ENCODE assay signal across 8 cellular contexts in the genomic region with DNA sequence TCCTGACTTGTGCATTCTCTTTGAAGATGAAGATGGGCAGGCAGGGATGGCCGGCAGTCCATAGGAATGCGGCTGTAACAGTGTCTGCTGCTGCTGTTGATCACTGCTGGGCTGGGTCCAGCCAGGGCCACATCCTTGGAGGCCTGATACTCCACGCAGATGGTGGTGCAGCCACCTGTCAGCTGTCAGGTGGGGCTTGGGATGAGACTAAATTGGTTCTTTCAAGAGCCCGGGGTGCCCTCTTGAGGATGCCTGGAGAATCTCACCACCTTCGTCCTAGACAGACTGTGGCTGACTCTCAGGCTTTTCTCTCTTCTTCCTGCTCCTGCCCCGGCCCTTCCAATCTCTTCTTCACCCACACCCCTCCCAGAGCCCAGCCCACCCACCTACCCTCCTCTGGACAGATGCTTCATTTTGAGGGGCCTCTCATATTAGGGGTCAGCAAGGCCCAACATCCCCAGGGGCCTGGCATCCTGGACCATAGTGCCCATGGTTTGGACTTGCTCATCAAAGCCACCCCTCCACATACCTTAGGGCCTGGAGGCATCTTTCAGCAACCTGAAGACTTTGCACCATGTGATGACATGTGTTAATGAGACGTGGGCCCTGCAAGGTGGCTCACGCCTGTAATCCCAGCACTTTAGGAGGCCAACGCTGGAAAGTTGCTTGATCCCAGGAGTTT. TPM values are rescaled to one million over a fixed set of nuclear protein-coding genes. Genes with fewer than 3 reads are reported as not detected.
DNase-seq lines count a peak whose midpoint lies in the region; ATAC-seq and TF ChIP-seq lines count a peak whose summit lies in the region.

No MANE protein-coding gene starts in this region.

- no peaks in the 10 kb centered on the region for H3K4me1 Mint-ChIP-seq in CD4-positive, alpha-beta T cell (ENCODE audit: low read depth)
- no peaks in the 10 kb centered on the region for H3K4me1 Mint-ChIP-seq in type B pancreatic cell (ENCODE audit: unreplicated experiment)

- peaks cover 5% of the 10 kb centered on the region for H4K20me1 ChIP-seq in osteoblast (ENCODE audit: insufficient read depth, low read length)

- no peaks in the 10 kb centered on the region for H3K27me3 ChIP-seq in CD4-positive, alpha-beta T cell (ENCODE audit: control insufficient read depth, insufficient read depth, low read length)
- peaks cover 0 to 25% (median 0%) of the 10 kb centered on the region in 4 donors for H3K27me3 ChIP-seq in esophagus muscularis mucosa
- H3K27me3 ChIP-seq in osteoblast (ENCODE audit: insufficient read depth, low read length), result peaks cover 28% of the 10 kb centered on the region

- peaks cover 0 to 9% (median 6%) of the 10 kb centered on the region in 4 donors for H3K36me3 ChIP-seq in esophagus muscularis mucosa
- H3K36me3 ChIP-seq in osteoblast (ENCODE audit: insufficient read depth, low read length), result peaks cover 6% of the 10 kb centered on the region

- peak; percentile 66 for TF ChIP-seq CTCF in CD4-positive, alpha-beta T cell (IDR thresholded peaks at IDR 0.05)
- TF ChIP-seq CTCF in esophagus muscularis mucosa (IDR thresholded peaks at IDR 0.05) (peak; percentile 41 to 61 (median 42)), osteoblast (IDR thresholded peaks at IDR 0.05; ENCODE audit: extremely low read depth, low read depth, low read length) (peak; percentile 62), type B pancreatic cell (conservative IDR thresholded peaks at IDR 0.05) (peak; percentile 72)

- TF ChIP-seq EP300 in esophagus muscularis mucosa (IDR thresholded peaks at IDR 0.05), result no peak

- no peaks in the 10 kb centered on the region for H3K9me3 Mint-ChIP-seq in CD4-positive, alpha-beta T cell
- H3K9me3 Mint-ChIP-seq in type B pancreatic cell, result no peaks in the 10 kb centered on the region

- WGBS in esophagus muscularis mucosa, result 28% methylated on average over 9 of the region's 9 CpGs

- intact Hi-C loops in CD4-positive, alpha-beta T cell (cut with DNase I, micrococcal nuclease), result loop anchor here (1.0 to 5.0 kb wide), 5 partner anchors 26 to 138 kb away; no protein-coding TSS in a partner anchor
- intact Hi-C loops in esophagus muscularis mucosa (cut with DNase I), result loop anchor here (10.0 kb wide), 1 partner anchor 138 kb away; no protein-coding TSS in a partner anchor

- ATAC-seq in CD4-positive, alpha-beta T cell (ENCODE audit: poor library complexity), result peak; percentile 97

- no peak overlapping the region for H3K27ac Mint-ChIP-seq in CD4-positive, alpha-beta T cell
- H3K27ac Mint-ChIP-seq in type B pancreatic cell, result no peak overlapping the region

- H2AFZ ChIP-seq in osteoblast (ENCODE audit: low read length), result no peak overlapping the region

- peaks cover 9% of the 10 kb centered on the region for H3K36me3 Mint-ChIP-seq in CD4-positive, alpha-beta T cell (ENCODE audit: low read depth)
- H3K36me3 Mint-ChIP-seq in type B pancreatic cell, result no peaks in the 10 kb centered on the region

- no peaks in the 10 kb centered on the region for H3K79me2 ChIP-seq in osteoblast (ENCODE audit: insufficient read depth, low read length)

- peaks cover 2% of the 10 kb centered on the region for H3K27me3 Mint-ChIP-seq in CD4-positive, alpha-beta T cell
- peaks cover 46% of the 10 kb centered on the region for H3K27me3 Mint-ChIP-seq in type B pancreatic cell

- no peak overlapping the region for H3K27ac ChIP-seq in CD4-positive, alpha-beta T cell (ENCODE audit: low read depth, low read length)
- H3K27ac ChIP-seq in esophagus muscularis mucosa (replicated peaks in 1 of 4) (no peak overlapping the region), osteoblast (ENCODE audit: low read depth, low read length) (no peak overlapping the region)

- DNase-seq in CD4-positive, alpha-beta T cell, result peak; percentile 37 to 60 (median 44)
- DNase-seq in HEK293T (ENCODE audit: extremely low spot score) (peak; percentile 75), NCI-H69 (lab: John Stamatoyannopoulos, UW) (peak; percentile 89), esophagus muscularis mucosa (ENCODE audit: extremely low spot score) (no peak), osteoblast (ENCODE audit: insufficient read length, low spot score, missing footprints) (peak; percentile 90), type B pancreatic cell (ENCODE audit: extremely low spot score, unreplicated experiment) (no peak), cortex of kidney (lab: John Stamatoyannopoulos, UW) (no peak)
- peak; percentile 81 for DNase-seq in activated CD8-positive, alpha-beta memory T cell treated with anti-CD3 and anti-CD28 coated beads for 24 hours

- POLR2A ChIA-PET in CD4-positive, alpha-beta T cell (lab: Charles Lee), result interaction anchor here (0.6 kb wide), 1 partner anchor 60 kb away, joined by 3 read pairs; no protein-coding TSS in a partner anchor
- POLR2A ChIA-PET in HEK293T (lab: Yijun Ruan, JAX), result interaction anchor here (1.3 kb wide), 1 partner anchor 30 kb away, joined by 3 read pairs; no protein-coding TSS in a partner anchor

- CTCF ChIA-PET in CD4-positive, alpha-beta T cell (lab: Charles Lee), result interaction anchor here (0.7 to 1.4 kb wide), 6 partner anchors 12 to 137 kb away, joined by 3 to 4 read pairs (median 3); a partner anchor contains a TSS
- CTCF ChIA-PET in HEK293T (lab: Yijun Ruan, JAX), result interaction anchor here (0.7 to 1.0 kb wide), 2 partner anchors 10 to 103 kb away, joined by 3 to 4 read pairs; no protein-coding TSS in a partner anchor

- H3K9me3 ChIP-seq in CD4-positive, alpha-beta T cell (ENCODE audit: control insufficient read depth, low read length), result no peaks in the 10 kb centered on the region
- H3K9me3 ChIP-seq in esophagus muscularis mucosa, result no peaks in the 10 kb centered on the region
- no peaks in the 10 kb centered on the region for H3K9me3 ChIP-seq in osteoblast (ENCODE audit: low read depth, low read length)

- H3K4me1 ChIP-seq in esophagus muscularis mucosa, result no peaks in the 10 kb centered on the region
- H3K4me1 ChIP-seq in osteoblast (ENCODE audit: insufficient read depth, low read length), result no peaks in the 10 kb centered on the region

- H3K4me3 ChIP-seq in esophagus muscularis mucosa (no peak overlapping the region), osteoblast (ENCODE audit: insufficient read depth, low read length) (no peak overlapping the region)

- no peak overlapping the region for H3K4me2 ChIP-seq in osteoblast (ENCODE audit: insufficient read depth, low read length)

- no peak overlapping the region for H3K4me3 Mint-ChIP-seq in CD4-positive, alpha-beta T cell
- H3K4me3 Mint-ChIP-seq in type B pancreatic cell, result no peak overlapping the region

- TF ChIP-seq POLR2A in esophagus muscularis mucosa (IDR thresholded peaks at IDR 0.05; ENCODE audit: low read depth), result no peak

TF ChIP-seq in HEK293T, 16 proteins besides CTCF, POLR2A, EP300 and RAD21:
- no peak for TF ChIP-seq FOXM1 (IDR thresholded peaks at IDR 0.05; ENCODE audit: borderline replicate concordance)
- TF ChIP-seq, protein P1, sequence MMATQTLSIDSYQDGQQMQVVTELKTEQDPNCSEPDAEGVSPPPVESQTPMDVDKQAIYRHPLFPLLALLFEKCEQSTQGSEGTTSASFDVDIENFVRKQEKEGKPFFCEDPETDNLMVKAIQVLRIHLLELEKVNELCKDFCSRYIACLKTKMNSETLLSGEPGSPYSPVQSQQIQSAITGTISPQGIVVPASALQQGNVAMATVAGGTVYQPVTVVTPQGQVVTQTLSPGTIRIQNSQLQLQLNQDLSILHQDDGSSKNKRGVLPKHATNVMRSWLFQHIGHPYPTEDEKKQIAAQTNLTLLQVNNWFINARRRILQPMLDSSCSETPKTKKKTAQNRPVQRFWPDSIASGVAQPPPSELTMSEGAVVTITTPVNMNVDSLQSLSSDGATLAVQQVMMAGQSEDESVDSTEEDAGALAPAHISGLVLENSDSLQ (IDR thresholded peaks at IDR 0.05), result 0 out of 2 replicates have a peak, but pooled peaks have one; percentile 31

RNA-seq across cellular contexts. Expression of a gene that starts 19.1 kb away (rescaled TPM):
- total RNA-seq in CD4-positive, alpha-beta T cell, result 10 to 100 TPM; 30.1 to 30.8 TPM
- total RNA-seq in esophagus muscularis mucosa (1 to 10 TPM; 2.0 to 8.4 (median 4.7) TPM), osteoblast (8.0 and 8.3 TPM in 2 replicates), type B pancreatic cell (ENCODE audit: low replicate concordance) (9.1 and 20.3 TPM in 2 replicates)

RNA-seq across cellular contexts. Expression of a gene that starts 28.9 kb away (rescaled TPM):
- total RNA-seq in CD4-positive, alpha-beta T cell, result 10 to 100 TPM; 49.0 to 51.4 TPM
- total RNA-seq in esophagus muscularis mucosa, result 10 to 100 TPM; 43.6 to 86.8 (median 63.2) TPM
- total RNA-seq in osteoblast, result 32.7 and 35.8 TPM in 2 replicates
- total RNA-seq in type B pancreatic cell (ENCODE audit: low replicate concordance), result 37.7 and 49.4 TPM in 2 replicates

RNA-seq across cellular contexts. Expression of a gene that starts 29.0 kb away (rescaled TPM):
- total RNA-seq in CD4-positive, alpha-beta T cell, result under 1 TPM; 0.42 to 0.85 TPM
- total RNA-seq in esophagus muscularis mucosa, result under 1 TPM in 1 of 4 donors, not detected in 3; 0.45 TPM
- total RNA-seq in osteoblast, result not detected in 2 replicates
- total RNA-seq in type B pancreatic cell (ENCODE audit: low replicate concordance), result 0.64 and 2.8 TPM in 2 replicates

RNA-seq across cellular contexts. Expression of a gene that starts 38.6 kb away (rescaled TPM):
- total RNA-seq in CD4-positive, alpha-beta T cell, result 10 to 100 TPM; 15.3 to 17.2 TPM
- total RNA-seq in esophagus muscularis mucosa, result 10 to 100 TPM in 3 of 4 donors, 1 to 10 TPM in 1; 9.6 to 34.0 (median 23.1) TPM
- 41.0 and 42.7 TPM in 2 replicates for total RNA-seq in osteoblast
- 34.9 and 45.2 TPM in 2 replicates for total RNA-seq in type B pancreatic cell (ENCODE audit: low replicate concordance)

RNA-seq across cellular contexts. Expression of a gene that starts 48.5 kb away (rescaled TPM):
- under 1 TPM; 0.17 to 0.27 TPM for total RNA-seq in CD4-positive, alpha-beta T cell
- total RNA-seq in esophagus muscularis mucosa, result under 1 TPM; under 0.01 to 0.71 (median 0.25) TPM
- under 0.01 TPM in 2 replicates for total RNA-seq in osteoblast
- total RNA-seq in type B pancreatic cell (ENCODE audit: low replicate concordance), result 19.3 and 75.1 TPM in 2 replicates

Comparison
In these comparisons a context has a peak if more than half of its experiments do, and no peak if none do; other contexts are left out.
1. DNase-seq: peak in CD4-positive, alpha-beta T cell (10 of 10), HEK293T (single experiment), NCI-H69 (single experiment), activated CD8-positive, alpha-beta memory T cell treated with anti-CD3 and anti-CD28 coated beads for 24 hours (single experiment) and osteoblast (single experiment); none in esophagus muscularis mucosa (single experiment), type B pancreatic cell (single experiment) and cortex of kidney (single experiment).
2. Peak in every context shown above with its lines, with median percentiles within 50 percentile points of each other: CTCF ChIP-seq.